Comparison of ENCODE assay signal across 7 cellular contexts in genomic region chr15:90884719-90885431, GRCh38. TPM values are rescaled to one million over a fixed set of nuclear protein-coding genes. Genes with fewer than 3 reads are reported as not detected.
DNase-seq lines count a peak whose midpoint lies in the region; TF ChIP-seq lines count a peak whose summit lies in the region.
"Had no signal": no experiment of that assay in that cellular context is flagged by ENCODE, and none has a peak within 500 bp of the region (broad histone marks: within the 10 kb centered on the region; RNA-seq: fewer than 3 reads in every experiment).

No MANE protein-coding gene starts in this region.

- intact Hi-C loops in OCI-LY7 (cut with micrococcal nuclease; ENCODE audit: unreplicated experiment) = loop anchor here (5.0 kb wide), 2 partner anchors 168 to 403 kb away; partner anchors contain the start of gene BLM

- no TSS peak for BruUV-seq in OCI-LY7 (replicated peaks; lab: Mats Ljungman, UMichigan)

- H3K36me3 ChIP-seq in mucosa of rectum (ENCODE audit: control insufficient read depth in 2 of 2, insufficient read depth in 2 of 2, low read length in 2 of 2) (peaks cover 15 to 22% of the 10 kb centered on the region in 2 donors), OCI-LY7 (ENCODE audit: insufficient read depth, low read length) (no peaks in the 10 kb centered on the region)

- POLR2A ChIA-PET in OCI-LY7 (lab: Charles Lee) = interaction anchor here (0.7 to 1.9 kb wide), 4 partner anchors 33 to 173 kb away, joined by 3 to 7 read pairs (median 4); partner anchors contain the start of gene HDDC3

- no peaks in the 10 kb centered on the region for H3K79me2 ChIP-seq in OCI-LY7 (ENCODE audit: insufficient read depth, low read depth, low read length)

- H3K9me3 ChIP-seq in mucosa of rectum (ENCODE audit: control insufficient read depth in 2 of 2, low read length in 2 of 2) (no peaks in the 10 kb centered on the region), OCI-LY7 (ENCODE audit: low read length) (no peaks in the 10 kb centered on the region)

- peak overlapping the region; percentile 63 to 80 for H3K9ac ChIP-seq in mucosa of rectum (ENCODE audit: low read depth in 1 of 2, low read length in 2 of 2)

- in situ Hi-C loops in G401 (cut with HindIII; ENCODE audit: low sequenced_read_pairs) = no loop called here

- TF ChIP-seq CTCF in OCI-LY7 (conservative IDR thresholded peaks at IDR 0.05; ENCODE audit: low read length) = no peak

- H4K20me1 ChIP-seq in OCI-LY7 (ENCODE audit: insufficient read depth, low read length) = no peaks in the 10 kb centered on the region

- CTCF ChIA-PET in OCI-LY7 (lab: Charles Lee; ENCODE audit: unreplicated experiment) = interaction anchor here (0.5 to 1.7 kb wide), 10 partner anchors 12 to 519 kb away, joined by 3 to 10 read pairs (median 3); no protein-coding TSS in a partner anchor

- H2AFZ ChIP-seq in OCI-LY7 (ENCODE audit: low read length) = no peak overlapping the region

- DNase-seq in EL (peak; percentile 5), glomerular visceral epithelial cell (ENCODE audit: extremely low spot score) (no peak), OCI-LY7 (ENCODE audit: low spot score) (no peak), G401 (ENCODE audit: low spot score) (no peak)

- H3K27me3 ChIP-seq in mucosa of rectum (ENCODE audit: control insufficient read depth in 2 of 2, insufficient read depth in 2 of 2, low read length in 2 of 2) = no peaks in the 10 kb centered on the region

- no peaks in the 10 kb centered on the region for H3K9me2 ChIP-seq in OCI-LY7 (ENCODE audit: insufficient read depth, low read length)

- H3K4me3 ChIP-seq in mucosa of rectum (ENCODE audit: low read length in 2 of 2) (peak overlapping the region; percentile 66 to 71), OCI-LY7 (ENCODE audit: low read depth, low read length, poor library complexity, severe bottlenecking) (no peak overlapping the region)
- H3K4me3 ChIP-seq: SK-N-MC had no signal

- peak overlapping the region; percentile 79 for H3K27ac ChIP-seq in angular gyrus (ENCODE audit: low read depth, low read length)
- H3K27ac ChIP-seq in mucosa of rectum (ENCODE audit: low read depth in 2 of 2, low read length in 2 of 2) = peak overlapping the region; percentile 81 to 88
- H3K27ac ChIP-seq in OCI-LY7 (ENCODE audit: low read depth, low read length, poor library complexity, severe bottlenecking) = no peak overlapping the region
- H3K27ac ChIP-seq: SK-N-MC had no signal

- peaks cover 17 to 21% of the 10 kb centered on the region in 2 donors for H3K4me1 ChIP-seq in mucosa of rectum (ENCODE audit: control insufficient read depth in 2 of 2, insufficient read depth in 2 of 2, low read length in 2 of 2)
- peaks cover 12% of the 10 kb centered on the region for H3K4me1 ChIP-seq in OCI-LY7 (ENCODE audit: insufficient read depth, low read length, poor library complexity, severe bottlenecking)

- no peak overlapping the region for H3K4me2 ChIP-seq in OCI-LY7 (ENCODE audit: low read length)

RNA-seq across cellular contexts. Expression of gene FES, which starts 0.6 kb away (rescaled TPM):
- total RNA-seq in OCI-LY7 (2014; rRNA removed; shearing (Covaris generic)) = 3.3 and 4.7 TPM in 2 replicates
- 3.0 and 3.2 TPM in 2 replicates for total RNA-seq in OCI-LY7 (2022)
- 0.43 and 0.64 TPM in 2 replicates for total RNA-seq in G401 (2014; rRNA removed; shearing (Covaris generic))

RNA-seq across cellular contexts. Expression of gene FURIN, which starts 16.5 kb away (rescaled TPM):
- total RNA-seq in OCI-LY7 (2014; rRNA removed; shearing (Covaris generic)) = 2.1 and 4.9 TPM in 2 replicates
- 7.4 and 10.3 TPM in 2 replicates for total RNA-seq in OCI-LY7 (2022)
- 21.8 and 28.9 TPM in 2 replicates for total RNA-seq in G401 (2014; rRNA removed; shearing (Covaris generic))

RNA-seq across cellular contexts. Expression of gene MAN2A2, which starts 18.2 kb away (rescaled TPM):
- total RNA-seq in OCI-LY7 (2014; rRNA removed; shearing (Covaris generic)) = 6.6 and 12.2 TPM in 2 replicates
- total RNA-seq in OCI-LY7 (2022) = 11.6 and 17.4 TPM in 2 replicates
- total RNA-seq in G401 (2014; rRNA removed; shearing (Covaris generic)) = 23.8 and 33.4 TPM in 2 replicates

RNA-seq across cellular contexts. Expression of gene HDDC3, which starts 47.5 kb away (rescaled TPM):
- 31.8 and 35.8 TPM in 2 replicates for total RNA-seq in OCI-LY7 (2014; rRNA removed; shearing (Covaris generic))
- total RNA-seq in OCI-LY7 (2022) = 38.6 and 39.7 TPM in 2 replicates
- 10.8 and 17.1 TPM in 2 replicates for total RNA-seq in G401 (2014; rRNA removed; shearing (Covaris generic))

RNA-seq across cellular contexts. Expression of gene UNC45A, which starts 50.2 kb away (rescaled TPM):
- total RNA-seq in OCI-LY7 (2014; rRNA removed; shearing (Covaris generic)) = 38.3 and 46.1 TPM in 2 replicates
- 62.3 and 68.0 TPM in 2 replicates for total RNA-seq in OCI-LY7 (2022)
- 99.2 and 113 TPM in 2 replicates for total RNA-seq in G401 (2014; rRNA removed; shearing (Covaris generic))
